In the genomic region with DNA sequence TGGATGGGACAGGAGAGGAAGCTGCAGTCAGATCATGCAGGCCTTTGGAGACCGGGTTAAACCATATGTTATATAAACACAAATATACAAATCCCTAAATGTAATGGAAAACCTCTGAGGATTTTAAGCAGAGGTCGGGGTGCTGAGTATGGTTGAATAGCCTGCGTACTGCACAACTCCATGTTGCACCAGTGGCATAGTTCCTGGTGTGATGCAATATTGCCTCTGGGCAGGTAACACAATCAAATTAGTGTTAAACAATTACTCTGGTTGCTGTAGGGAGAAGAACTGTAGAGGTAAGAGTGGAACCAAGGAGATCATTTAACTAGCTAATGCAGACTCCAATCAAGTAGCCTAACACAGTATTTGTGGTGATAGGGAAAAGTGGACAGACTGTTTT, we compare ENCODE assay signal across 14 cellular contexts.
"Had no signal": no experiment of that assay in that cellular context is flagged by ENCODE, and none has a peak within 500 bp of the region (broad histone marks: within the 10 kb centered on the region; RNA-seq: fewer than 3 reads in every experiment).

No MANE protein-coding gene starts in this region.

- H3K27me3 ChIP-seq: esophagus squamous epithelium, right lobe of liver, tibial nerve had no signal

- H3K36me3 ChIP-seq: esophagus squamous epithelium, prostate gland, right lobe of liver, tibial nerve had no signal

- H3K27ac ChIP-seq: prostate gland, right lobe of liver, tibial nerve, VCaP had no signal

- DNase-seq: activated CD4-positive, alpha-beta T cell treated with anti-CD3 and anti-CD28 coated beads for 36 hours; activated CD8-positive, alpha-beta memory T cell treated with anti-CD3 and anti-CD28 coated beads, Interleukin-2, amount 50 U/mL, for 48 hours; activated CD8-positive, alpha-beta T cell treated with anti-CD3 and anti-CD28 coated beads for 36 hours; activated naive CD8-positive, alpha-beta T cell treated with anti-CD3 and anti-CD28 coated beads, Interleukin-2, amount 10 ng/mL, durations not matched to agents 7 days and 5 days; anterior cingulate cortex; esophagus squamous epithelium; glutamatergic neuron; natural killer cell; occipital lobe; right lobe of liver had no signal

- ATAC-seq: activated CD4-positive, alpha-beta T cell treated with anti-CD3 and anti-CD28 coated beads for 36 hours; activated CD8-positive, alpha-beta T cell treated with anti-CD3 and anti-CD28 coated beads for 36 hours; natural killer cell; stimulated activated effector memory CD8-positive, alpha-beta T cell treated with anti-CD3 and anti-CD28 coated beads, Interleukin-12 subunit alpha, Interleukin-12 subunit beta, amount 100 ng/mL, for 72 hours had no signal

- H3K4me1 ChIP-seq: prostate gland, right lobe of liver, tibial nerve had no signal

- H3K9me3 ChIP-seq: esophagus squamous epithelium, prostate gland, right lobe of liver, tibial nerve had no signal

- H3K4me3 ChIP-seq: esophagus squamous epithelium, prostate gland, right lobe of liver, tibial nerve had no signal
